10 cellular contexts compared by ENCODE assay signal in the genomic region with DNA sequence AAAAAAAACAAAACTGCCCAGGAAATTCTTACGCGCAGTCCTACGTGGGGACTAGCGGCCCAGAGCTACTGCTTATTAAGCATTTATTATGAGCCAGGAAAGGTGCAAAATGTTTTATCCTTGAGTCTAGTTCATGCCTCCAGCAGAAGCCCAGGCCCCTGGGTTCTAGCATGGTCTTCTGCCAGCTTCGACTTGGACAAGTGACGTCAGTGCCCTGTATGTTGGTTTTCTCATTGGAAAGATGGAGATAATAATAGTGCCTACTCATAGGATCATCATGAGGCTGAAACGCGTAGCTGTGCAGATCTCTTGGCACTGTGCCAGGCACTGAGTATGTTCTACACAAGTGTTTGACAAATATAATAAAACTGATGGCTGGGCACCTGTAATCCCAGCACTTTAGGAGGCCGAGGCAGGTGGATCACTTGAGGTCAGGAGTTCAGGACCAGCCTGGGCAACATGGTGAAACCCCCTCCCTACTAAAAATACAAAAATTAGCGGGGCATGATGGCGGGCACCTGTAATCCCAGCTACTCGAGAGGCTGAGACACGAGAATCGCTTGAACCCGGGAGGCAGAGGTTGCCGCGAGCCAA. TPM values are rescaled to one million over a fixed set of nuclear protein-coding genes. Genes with fewer than 3 reads are reported as not detected.
DNase-seq lines count a peak whose midpoint lies in the region; ATAC-seq lines count a peak whose summit lies in the region.
"Had no signal": no experiment of that assay in that cellular context is flagged by ENCODE, and none has a peak within 500 bp of the region (broad histone marks: within the 10 kb centered on the region; RNA-seq: fewer than 3 reads in every experiment).

No MANE protein-coding gene starts in this region.

- H3K4me3 Mint-ChIP-seq in T-helper 17 cell = no peak overlapping the region
- H3K4me3 Mint-ChIP-seq: memory B cell had no signal

- H3K27me3 Mint-ChIP-seq in T-helper 17 cell = no peaks in the 10 kb centered on the region

- H3K27ac Mint-ChIP-seq in T-helper 17 cell = no peak overlapping the region
- H3K27ac Mint-ChIP-seq: memory B cell had no signal

- peak; percentile 97 for DNase-seq in DMS153 (lab: John Stamatoyannopoulos, UW)
- peak; percentile 86 for DNase-seq in NCI-H146 treated with DMSO at 0.1 percent for 48 hours (lab: John Stamatoyannopoulos, UW; ENCODE audit: unreplicated experiment)
- peak; percentile 96 for DNase-seq in SHP77 treated with DMSO at 0.1 percent for 48 hours (lab: John Stamatoyannopoulos, UW)
- DNase-seq in glomerular visceral epithelial cell (ENCODE audit: extremely low spot score) = peak; percentile 42
- DNase-seq in NOMO-1 (lab: John Stamatoyannopoulos, UW; ENCODE audit: unreplicated experiment in 2 of 2) = no peak
- DNase-seq in T-helper 9 cell = no peak
- no peak for DNase-seq in T-helper 17 cell

- no peaks in the 10 kb centered on the region for H3K4me1 Mint-ChIP-seq in T-helper 17 cell
- H3K4me1 Mint-ChIP-seq: memory B cell had no signal

- ATAC-seq in GM18867 (IDR thresholded peaks at IDR 0.05; ENCODE audit: unreplicated experiment) = no peak
- no peak for ATAC-seq in T-helper 17 cell

- no peaks in the 10 kb centered on the region for H3K36me3 Mint-ChIP-seq in T-helper 17 cell (ENCODE audit: low read depth)
- H3K36me3 Mint-ChIP-seq: memory B cell had no signal

- no peaks in the 10 kb centered on the region for H3K9me3 ChIP-seq in T-helper 17 cell (ENCODE audit: control insufficient read depth, low read length, poor library complexity, severe bottlenecking)
- H3K9me3 ChIP-seq: upper lobe of left lung had no signal

RNA-seq across cellular contexts. Expression of a gene that starts 12.4 kb away (rescaled TPM):
- total RNA-seq in T-helper 17 cell = not detected

RNA-seq across cellular contexts. Expression of a gene that starts 28.0 kb away (rescaled TPM):
- 10 to 100 TPM; 11.5 to 18.4 TPM for total RNA-seq in T-helper 17 cell

Comparison
In these comparisons a context has a peak if more than half of its experiments do, and no peak if none do; other contexts are left out.
1. DNase-seq: peak in DMS153 (single experiment), NCI-H146 treated with DMSO at 0.1 percent for 48 hours (single experiment), SHP77 treated with DMSO at 0.1 percent for 48 hours (single experiment) and glomerular visceral epithelial cell (single experiment); none in NOMO-1 (0 of 2), T-helper 9 cell (single experiment) and T-helper 17 cell (0 of 3).